8 cellular contexts compared by ENCODE assay signal in the genomic region with DNA sequence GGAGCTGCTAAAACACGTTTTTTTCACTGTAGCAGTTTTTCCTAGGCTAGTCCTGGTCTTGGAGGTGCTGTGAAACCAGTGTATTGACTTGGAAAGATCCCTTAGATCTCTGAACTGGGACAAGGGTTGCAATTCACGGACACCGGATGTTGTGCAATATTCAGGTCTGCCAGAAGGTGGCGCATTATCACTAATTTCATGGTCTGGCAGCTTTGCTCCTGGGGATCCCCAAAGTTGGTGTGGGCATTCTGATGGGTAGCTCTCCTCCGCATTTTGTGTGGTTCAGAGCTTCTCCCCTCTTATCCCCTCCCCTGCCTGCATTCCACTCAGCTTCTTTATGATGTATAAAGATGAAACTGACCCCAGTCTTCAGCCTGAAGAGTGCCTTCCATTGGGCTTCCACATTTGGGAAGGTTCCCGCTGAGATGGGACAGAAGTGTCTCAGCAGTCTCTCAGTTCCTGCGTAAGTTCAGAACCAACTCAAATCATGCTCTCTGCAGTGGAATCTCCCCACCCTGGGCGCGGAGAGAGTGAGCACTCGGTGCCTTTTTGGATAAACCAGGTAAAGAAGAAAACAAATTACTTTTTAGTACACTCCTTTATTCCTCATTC.
DNase-seq lines count a peak whose midpoint lies in the region; ATAC-seq and TF ChIP-seq lines count a peak whose summit lies in the region.

No MANE protein-coding gene starts in this region.

- no peaks in the 10 kb centered on the region for H3K36me3 Mint-ChIP-seq in HFFc6 (ENCODE audit: low read depth)

- in situ Hi-C loops in gastrocnemius medialis (cut with MboI; ENCODE audit: low sequenced_read_pairs in 4 of 4): loop anchor here in 2 of 4 donors (10.0 kb wide), 1 partner anchor 116 kb away; no protein-coding TSS in a partner anchor

- H3K4me1 Mint-ChIP-seq in HFFc6 (ENCODE audit: low read depth): no peaks in the 10 kb centered on the region

- no peaks in the 10 kb centered on the region; the same call in 1 of the 2 replicates for H3K9me3 Mint-ChIP-seq in HFFc6

- H3K4me1 ChIP-seq in gastrocnemius medialis: no peaks in the 10 kb centered on the region

- no peaks in the 10 kb centered on the region for H3K36me3 ChIP-seq in gastrocnemius medialis

- no peak for TF ChIP-seq POLR2A in gastrocnemius medialis (IDR thresholded peaks at IDR 0.05)

- H3K27ac ChIP-seq in VCaP (no peak overlapping the region), gastrocnemius medialis (no peak overlapping the region)

- H3K27me3 ChIP-seq in gastrocnemius medialis: no peaks in the 10 kb centered on the region

- peak in 1 of 2 donors; percentile 64 for ATAC-seq in gastrocnemius medialis

- H3K27me3 Mint-ChIP-seq in HFFc6 (ENCODE audit: insufficient read depth): no peaks in the 10 kb centered on the region

- intact Hi-C loops in gastrocnemius medialis (cut with DNase I; ENCODE audit: low total_unique reads): loop anchor here (1.0 kb wide), 2 partner anchors 118 to 150 kb away; no protein-coding TSS in a partner anchor

- no peak overlapping the region for H3K27ac Mint-ChIP-seq in HFFc6

- H3K9me3 ChIP-seq in gastrocnemius medialis: no peaks in the 10 kb centered on the region

- DNase-seq in A172 (ENCODE audit: low spot score) (peak; percentile 12), ELF-1 (ENCODE audit: low read depth, low spot score) (peak; percentile 65), HFFc6 (peak; percentile 10), NCI-H1105 (lab: John Stamatoyannopoulos, UW) (peak; percentile 39), glomerular visceral epithelial cell (ENCODE audit: extremely low spot score) (peak; percentile 1), gastrocnemius medialis (peak in 1 of 2 donors; percentile 25), mesenteric fat pad (ENCODE audit: low spot score) (no peak)

- no peak overlapping the region for H3K4me3 ChIP-seq in gastrocnemius medialis

- H3K4me3 Mint-ChIP-seq in HFFc6: no peak overlapping the region

- TF ChIP-seq CTCF in HFFc6 (IDR thresholded peaks at IDR 0.05): peak; percentile 86
- peak; percentile 79 for TF ChIP-seq CTCF in VCaP (conservative IDR thresholded peaks at IDR 0.05)
- TF ChIP-seq CTCF in gastrocnemius medialis (IDR thresholded peaks at IDR 0.05 in 4 of 5, conservative IDR thresholded peaks at IDR 0.05 in 1 of 5): peak; percentile 55 to 78 (median 71)
